20 cellular contexts compared by ENCODE assay signal in the genomic region with DNA sequence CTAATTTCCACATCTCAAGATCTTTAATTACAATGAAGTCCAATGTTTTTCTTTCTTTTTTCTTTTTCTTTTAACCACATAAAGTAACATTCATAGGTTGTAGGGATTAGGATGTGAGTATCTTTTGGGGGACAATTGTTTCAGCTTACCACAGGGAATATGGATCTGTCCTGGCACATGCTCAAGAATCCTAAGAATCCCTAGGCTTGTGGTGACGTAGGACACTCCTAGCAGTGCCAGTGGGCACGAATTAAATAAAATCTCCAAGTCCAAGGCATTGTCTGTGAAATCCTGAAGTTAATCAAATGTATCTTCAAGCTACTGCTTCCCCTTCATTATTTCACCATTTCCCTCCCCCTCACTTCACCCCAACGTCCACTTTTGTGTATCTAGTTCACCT. TPM values are rescaled to one million over a fixed set of nuclear protein-coding genes. Genes with fewer than 3 reads are reported as not detected.
DNase-seq lines count a peak whose midpoint lies in the region; ATAC-seq, FAIRE-seq and TF ChIP-seq lines count a peak whose summit lies in the region.
"Had no signal": no experiment of that assay in that cellular context is flagged by ENCODE, and none has a peak within 500 bp of the region (broad histone marks: within the 10 kb centered on the region; RNA-seq: fewer than 3 reads in every experiment).

No MANE protein-coding gene starts in this region.

- no peak for TF ChIP-seq RAD21 in SK-N-SH (IDR thresholded peaks at IDR 0.05; ENCODE audit: low read length)

- H3K4me1 Mint-ChIP-seq in astrocyte (ENCODE audit: low read depth, unreplicated experiment): peaks cover 11% of the 10 kb centered on the region
- peaks cover 20% of the 10 kb centered on the region for H3K4me1 Mint-ChIP-seq in stimulated activated naive CD8-positive, alpha-beta T cell treated with anti-CD3 and anti-CD28 coated beads, Interleukin-15, amount 100 ng/mL, for 72 hours

- H3K4me1 ChIP-seq in SK-N-SH (ENCODE audit: control insufficient read depth in 1 of 2, insufficient read depth in 2 of 2, low read depth in 1 of 2, low read length in 1 of 2) (peaks cover 0 to 9% of the 10 kb centered on the region in 2 experiments; a peak in 1 of 4 replicates), astrocyte (ENCODE audit: insufficient read depth, low read length) (peaks cover 7% of the 10 kb centered on the region)
- H3K4me1 ChIP-seq: Caco-2 had no signal

- no peaks in the 10 kb centered on the region for H3F3A ChIP-seq in SK-N-SH (replicated peaks; ENCODE audit: insufficient read depth)

- TF ChIP-seq EP300 in SK-N-SH (IDR thresholded peaks at IDR 0.05; ENCODE audit: borderline replicate concordance in 1 of 2, low read depth in 1 of 2, low read length in 1 of 2): no peak

- H3K27me3 Mint-ChIP-seq in astrocyte (ENCODE audit: low read depth, unreplicated experiment): no peaks in the 10 kb centered on the region
- no peaks in the 10 kb centered on the region for H3K27me3 Mint-ChIP-seq in stimulated activated naive CD8-positive, alpha-beta T cell treated with anti-CD3 and anti-CD28 coated beads, Interleukin-15, amount 100 ng/mL, for 72 hours

- H3K9me3 Mint-ChIP-seq in astrocyte (ENCODE audit: unreplicated experiment): no peaks in the 10 kb centered on the region
- no peaks in the 10 kb centered on the region for H3K9me3 Mint-ChIP-seq in stimulated activated naive CD8-positive, alpha-beta T cell treated with anti-CD3 and anti-CD28 coated beads, Interleukin-15, amount 100 ng/mL, for 72 hours

- WGBS in SK-N-SH (ENCODE audit: low lambda C conversion rate): 5% methylated on average over 3 of the region's 3 CpGs

- H3K9me2 ChIP-seq in SK-N-SH: no peaks in the 10 kb centered on the region

- H3K4me3 Mint-ChIP-seq in astrocyte (ENCODE audit: unreplicated experiment): no peak overlapping the region
- H3K4me3 Mint-ChIP-seq in stimulated activated naive CD8-positive, alpha-beta T cell treated with anti-CD3 and anti-CD28 coated beads, Interleukin-15, amount 100 ng/mL, for 72 hours: no peak overlapping the region
- H3K4me3 Mint-ChIP-seq: CD14-positive monocyte had no signal

- no peak for TF ChIP-seq CTCF in SK-N-SH (IDR thresholded peaks at IDR 0.05)
- no peak for TF ChIP-seq CTCF in astrocyte (IDR thresholded peaks at IDR 0.05; ENCODE audit: insufficient read depth, low read depth, low read length)

- CTCF ChIA-PET in SK-N-SH (lab: Yijun Ruan, JAX): interaction anchor here (0.7 to 1.2 kb wide), 2 partner anchors 9 to 48 kb away, joined by 3 to 4 read pairs; no protein-coding TSS in a partner anchor

- H3K4me2 ChIP-seq in SK-N-SH (no peak overlapping the region), astrocyte (ENCODE audit: low read length) (no peak overlapping the region)
- H3K4me2 ChIP-seq: KMS-11 had no signal

- H3K27me3 ChIP-seq in SK-N-SH (ENCODE audit: insufficient read depth): no peaks in the 10 kb centered on the region
- H3K27me3 ChIP-seq in astrocyte (ENCODE audit: insufficient read depth, low read length): no peaks in the 10 kb centered on the region
- H3K27me3 ChIP-seq: Peyer's patch had no signal

- no peak overlapping the region for H3K9ac ChIP-seq in SK-N-SH
- no peak overlapping the region for H3K9ac ChIP-seq in astrocyte (ENCODE audit: low read length)
- H3K9ac ChIP-seq: KMS-11 had no signal

- H4K20me1 ChIP-seq in SK-N-SH (ENCODE audit: insufficient read depth): no peaks in the 10 kb centered on the region
- peaks cover 8% of the 10 kb centered on the region for H4K20me1 ChIP-seq in astrocyte (ENCODE audit: insufficient read depth, low read length)

- no peak overlapping the region for H3K4me3 ChIP-seq in SK-N-SH (ENCODE audit: low read depth in 2 of 2, low read length in 1 of 2)
- no peak overlapping the region for H3K4me3 ChIP-seq in astrocyte (ENCODE audit: insufficient read depth, low read depth, low read length)
- H3K4me3 ChIP-seq: Peyer's patch had no signal

- peaks cover 1% of the 10 kb centered on the region for H3K36me3 Mint-ChIP-seq in astrocyte (ENCODE audit: low read depth, unreplicated experiment)

- H3K27ac ChIP-seq in SK-N-SH (ENCODE audit: low read depth in 2 of 2, low read length in 1 of 2) (no peak overlapping the region), astrocyte (ENCODE audit: low read depth, low read length) (no peak overlapping the region)
- H3K27ac ChIP-seq: 22Rv1, KMS-11, Peyer's patch had no signal

- POLR2A ChIA-PET in SK-N-SH (lab: Yijun Ruan, JAX): no interaction called here

- H3K9me3 ChIP-seq in SK-N-SH (no peaks in the 10 kb centered on the region), astrocyte (ENCODE audit: insufficient read depth, low read depth, low read length) (no peaks in the 10 kb centered on the region)
- H3K9me3 ChIP-seq: Caco-2, Peyer's patch had no signal

- DNase-seq in SK-N-SH (no peak), astrocyte (ENCODE audit: low read depth) (no peak), kidney tubule cell (ENCODE audit: low spot score) (peak; percentile 8), frontal cortex (ENCODE audit: low spot score in 2 of 2) (no peak)
- no peak for DNase-seq in effector CD8-positive, alpha-beta T cell (lab: John Stamatoyannopoulos, UW)
- no peak for DNase-seq in stimulated activated naive CD8-positive, alpha-beta T cell treated with anti-CD3 and anti-CD28 coated beads, Interleukin-15, amount 100 ng/mL, for 72 hours
- DNase-seq: Caco-2, DMS53, NCI-H2029, NCI-H510A, Peyer's patch, SHP77 had no signal

- no peak overlapping the region for H3K27ac Mint-ChIP-seq in astrocyte (ENCODE audit: unreplicated experiment)
- H3K27ac Mint-ChIP-seq in stimulated activated naive CD8-positive, alpha-beta T cell treated with anti-CD3 and anti-CD28 coated beads, Interleukin-15, amount 100 ng/mL, for 72 hours: no peak overlapping the region
- H3K27ac Mint-ChIP-seq: CD14-positive monocyte had no signal

- H3K36me3 ChIP-seq in SK-N-SH (replicated peaks in 1 of 2; ENCODE audit: control insufficient read depth in 1 of 2, insufficient read depth in 2 of 2, low read length in 1 of 2) (no peaks in the 10 kb centered on the region), astrocyte (ENCODE audit: insufficient read depth, low read length) (peaks cover 4% of the 10 kb centered on the region)
- H3K36me3 ChIP-seq: Peyer's patch had no signal

- FAIRE-seq in astrocyte (lab: Jason Lieb, UNC): peak; percentile 69
- no peak for FAIRE-seq in frontal cortex (lab: Jason Lieb, UNC)
- FAIRE-seq: G401.6, GM12892, H1 had no signal

- peaks cover 24% of the 10 kb centered on the region for H3K79me2 ChIP-seq in SK-N-SH (ENCODE audit: insufficient read depth)
- H3K79me2 ChIP-seq in astrocyte (ENCODE audit: insufficient read depth, low read length): peaks cover 24% of the 10 kb centered on the region

- ATAC-seq in SK-N-SH treated with all-trans-retinoic acid at 6 μM for 48 hours (no peak), GM18502 (IDR thresholded peaks at IDR 0.05; ENCODE audit: poor library complexity, unreplicated experiment) (no peak)
- ATAC-seq in stimulated activated naive CD8-positive, alpha-beta T cell treated with anti-CD3 and anti-CD28 coated beads, Interleukin-15, amount 100 ng/mL, for 72 hours: no peak

- H2AFZ ChIP-seq in SK-N-SH (ENCODE audit: low read depth): peak overlapping the region; percentile 9; the same call in 1 of the 2 replicates
- peak overlapping the region; percentile 41 for H2AFZ ChIP-seq in astrocyte (ENCODE audit: low read depth, low read length)

TF ChIP-seq in SK-N-SH treated with all-trans-retinoic acid at 6 μM for 48 hours, 23 proteins besides CTCF, POLR2A, EP300 and RAD21 (continues in another document):
- TF ChIP-seq CSDC2 (CRISPR knock-in tag; IDR thresholded peaks at IDR 0.05) (no peak), TCF4 (CRISPR knock-in tag; IDR thresholded peaks at IDR 0.05; ENCODE audit: borderline replicate concordance) (no peak)
- TF ChIP-seq, protein P1, sequence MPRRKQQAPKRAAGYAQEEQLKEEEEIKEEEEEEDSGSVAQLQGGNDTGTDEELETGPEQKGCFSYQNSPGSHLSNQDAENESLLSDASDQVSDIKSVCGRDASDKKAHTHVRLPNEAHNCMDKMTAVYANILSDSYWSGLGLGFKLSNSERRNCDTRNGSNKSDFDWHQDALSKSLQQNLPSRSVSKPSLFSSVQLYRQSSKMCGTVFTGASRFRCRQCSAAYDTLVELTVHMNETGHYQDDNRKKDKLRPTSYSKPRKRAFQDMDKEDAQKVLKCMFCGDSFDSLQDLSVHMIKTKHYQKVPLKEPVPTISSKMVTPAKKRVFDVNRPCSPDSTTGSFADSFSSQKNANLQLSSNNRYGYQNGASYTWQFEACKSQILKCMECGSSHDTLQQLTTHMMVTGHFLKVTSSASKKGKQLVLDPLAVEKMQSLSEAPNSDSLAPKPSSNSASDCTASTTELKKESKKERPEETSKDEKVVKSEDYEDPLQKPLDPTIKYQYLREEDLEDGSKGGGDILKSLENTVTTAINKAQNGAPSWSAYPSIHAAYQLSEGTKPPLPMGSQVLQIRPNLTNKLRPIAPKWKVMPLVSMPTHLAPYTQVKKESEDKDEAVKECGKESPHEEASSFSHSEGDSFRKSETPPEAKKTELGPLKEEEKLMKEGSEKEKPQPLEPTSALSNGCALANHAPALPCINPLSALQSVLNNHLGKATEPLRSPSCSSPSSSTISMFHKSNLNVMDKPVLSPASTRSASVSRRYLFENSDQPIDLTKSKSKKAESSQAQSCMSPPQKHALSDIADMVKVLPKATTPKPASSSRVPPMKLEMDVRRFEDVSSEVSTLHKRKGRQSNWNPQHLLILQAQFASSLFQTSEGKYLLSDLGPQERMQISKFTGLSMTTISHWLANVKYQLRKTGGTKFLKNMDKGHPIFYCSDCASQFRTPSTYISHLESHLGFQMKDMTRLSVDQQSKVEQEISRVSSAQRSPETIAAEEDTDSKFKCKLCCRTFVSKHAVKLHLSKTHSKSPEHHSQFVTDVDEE (CRISPR knock-in tag; IDR thresholded peaks at IDR 0.05): no peak
- TF ChIP-seq, protein P2, sequence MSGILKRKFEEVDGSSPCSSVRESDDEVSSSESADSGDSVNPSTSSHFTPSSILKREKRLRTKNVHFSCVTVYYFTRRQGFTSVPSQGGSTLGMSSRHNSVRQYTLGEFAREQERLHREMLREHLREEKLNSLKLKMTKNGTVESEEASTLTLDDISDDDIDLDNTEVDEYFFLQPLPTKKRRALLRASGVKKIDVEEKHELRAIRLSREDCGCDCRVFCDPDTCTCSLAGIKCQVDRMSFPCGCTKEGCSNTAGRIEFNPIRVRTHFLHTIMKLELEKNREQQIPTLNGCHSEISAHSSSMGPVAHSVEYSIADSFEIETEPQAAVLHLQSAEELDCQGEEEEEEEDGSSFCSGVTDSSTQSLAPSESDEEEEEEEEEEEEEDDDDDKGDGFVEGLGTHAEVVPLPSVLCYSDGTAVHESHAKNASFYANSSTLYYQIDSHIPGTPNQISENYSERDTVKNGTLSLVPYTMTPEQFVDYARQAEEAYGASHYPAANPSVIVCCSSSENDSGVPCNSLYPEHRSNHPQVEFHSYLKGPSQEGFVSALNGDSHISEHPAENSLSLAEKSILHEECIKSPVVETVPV (CRISPR knock-in tag; IDR thresholded peaks at IDR 0.05): no peak

RNA-seq across cellular contexts. Expression of a gene that starts 2.6 kb away (rescaled TPM):
- polyA plus RNA-seq in SK-N-SH (2012; rRNA removed): 39.0 and 43.6 TPM in 2 replicates
- polyA plus RNA-seq in SK-N-SH (2012; cell fraction: cytosol; rRNA removed): 37.0 and 37.8 TPM in 2 replicates
- 71.2 and 82.2 TPM in 2 replicates for polyA plus RNA-seq in SK-N-SH (2012; cell fraction: nucleus; rRNA removed)
- 28.8 and 35.4 TPM in 2 replicates for total RNA-seq in astrocyte
- total RNA-seq in frontal cortex: 13.5 TPM
